Comparison of ENCODE assay signal across 1 cellular context in genomic region chr1:109895720-109896504, GRCh38.
TF ChIP-seq lines count a peak whose summit lies in the region.

No MANE protein-coding gene starts in this region.

TF ChIP-seq in HCT116, 20 proteins besides CTCF, POLR2A, EP300 and RAD21 (continued from another document):
- no peak for TF ChIP-seq REST (IDR thresholded peaks at IDR 0.05; ENCODE audit: low read depth)
